ENCODE assay signal across 9 cellular contexts in genomic region chr11:59611570-59612565, GRCh38. TPM values are rescaled to one million over a fixed set of nuclear protein-coding genes. Genes with fewer than 3 reads are reported as not detected.
DNase-seq lines count a peak whose midpoint lies in the region; ATAC-seq and TF ChIP-seq lines count a peak whose summit lies in the region.
"Had no signal": no experiment of that assay in that cellular context is flagged by ENCODE, and none has a peak within 500 bp of the region (broad histone marks: within the 10 kb centered on the region; RNA-seq: fewer than 3 reads in every experiment).

No MANE protein-coding gene starts in this region.

- WGBS in tibial nerve, 2 donors: 49 to 58% methylated on average over 6 of the region's 6 CpGs

- peaks cover 0 to 53% (median 26%) of the 10 kb centered on the region in 4 donors for H3K4me1 ChIP-seq in tibial nerve

- H3K27ac Mint-ChIP-seq in neural crest cell (ENCODE audit: unreplicated experiment): peak overlapping the region; percentile 28
- H3K27ac Mint-ChIP-seq: dendritic cell treated with granulocyte-macrophage colony-stimulating factor and Interleukin-4, amounts not matched to agents 40 ng/mL and 50 ng/mL, for 4 days had no signal

- peaks cover 33% of the 10 kb centered on the region for H3K4me1 Mint-ChIP-seq in neural crest cell

- DNase-seq in DMS53 (lab: John Stamatoyannopoulos, UW): peak; percentile 87
- peak; percentile 31 for DNase-seq in NCI-H187 treated with DMSO at 0.1 percent for 48 hours (lab: John Stamatoyannopoulos, UW)
- no peak for DNase-seq in coronary artery (ENCODE audit: low spot score)
- DNase-seq in neural crest cell (ENCODE audit: low read depth, low spot score): no peak
- no peak for DNase-seq in middle frontal gyrus (ENCODE audit: extremely low spot score, low spot score)
- no peak for DNase-seq in tibial nerve (ENCODE audit: low spot score in 2 of 2)
- no peak for DNase-seq in NCI-H82 treated with DMSO at 0.1 percent for 48 hours (lab: John Stamatoyannopoulos, UW; ENCODE audit: unreplicated experiment)

- H3K4me3 ChIP-seq in coronary artery (peak overlapping the region; percentile 13), tibial nerve (no peak overlapping the region)

- no peaks in the 10 kb centered on the region for H3K27me3 ChIP-seq in tibial nerve

- H3K36me3 Mint-ChIP-seq in neural crest cell (ENCODE audit: low read depth): no peaks in the 10 kb centered on the region

- peaks cover 5 to 36% (median 24%) of the 10 kb centered on the region in 3 donors for H3K36me3 ChIP-seq in tibial nerve

- H3K4me3 Mint-ChIP-seq in neural crest cell: peak overlapping the region; percentile 8
- H3K4me3 Mint-ChIP-seq: dendritic cell treated with granulocyte-macrophage colony-stimulating factor and Interleukin-4, amounts not matched to agents 40 ng/mL and 50 ng/mL, for 4 days had no signal

- H3K9me3 ChIP-seq in tibial nerve: no peaks in the 10 kb centered on the region

- TF ChIP-seq CTCF in coronary artery (IDR thresholded peaks at IDR 0.05): no peak
- no peak for TF ChIP-seq CTCF in neural crest cell (conservative IDR thresholded peaks at IDR 0.05)
- TF ChIP-seq CTCF in tibial nerve (IDR thresholded peaks at IDR 0.05): no peak

- H3K9me3 Mint-ChIP-seq in neural crest cell: no peaks in the 10 kb centered on the region
- H3K9me3 Mint-ChIP-seq: dendritic cell treated with granulocyte-macrophage colony-stimulating factor and Interleukin-4, amounts not matched to agents 40 ng/mL and 50 ng/mL, for 4 days had no signal

- peak overlapping the region; percentile 23 to 39 for H3K27ac ChIP-seq in coronary artery
- H3K27ac ChIP-seq in tibial nerve: peak overlapping the region in 1 of 4 donors; percentile 0

- ATAC-seq in GM18498 (IDR thresholded peaks at IDR 0.05; ENCODE audit: unreplicated experiment): no peak

- H3K27me3 Mint-ChIP-seq in neural crest cell (ENCODE audit: low read depth): no peaks in the 10 kb centered on the region
- H3K27me3 Mint-ChIP-seq: dendritic cell treated with granulocyte-macrophage colony-stimulating factor and Interleukin-4, amounts not matched to agents 40 ng/mL and 50 ng/mL, for 4 days had no signal

- TF ChIP-seq POLR2A in tibial nerve (IDR thresholded peaks at IDR 0.05): no peak

- no peak for TF ChIP-seq EP300 in tibial nerve (IDR thresholded peaks at IDR 0.05)

RNA-seq across cellular contexts. Expression of gene OSBP, which starts 3.7 kb away (rescaled TPM):
- total RNA-seq in neural crest cell: 30.0 and 30.5 TPM in 2 replicates
- 10 to 100 TPM; 35.4 to 59.7 (median 46.0) TPM for total RNA-seq in tibial nerve

RNA-seq across cellular contexts. Expression of gene PATL1, which starts 57.0 kb away (rescaled TPM):
- total RNA-seq in neural crest cell (35.4 and 36.6 TPM in 2 replicates), tibial nerve (10 to 100 TPM; 11.4 to 16.1 (median 14.1) TPM)

Comparison
In these comparisons a context has a peak if more than half of its experiments do, and no peak if none do; other contexts are left out.
1. DNase-seq: peak in DMS53 (single experiment) and NCI-H187 treated with DMSO at 0.1 percent for 48 hours (single experiment); none in coronary artery (single experiment), neural crest cell (single experiment), middle frontal gyrus (single experiment), tibial nerve (0 of 2) and NCI-H82 treated with DMSO at 0.1 percent for 48 hours (single experiment).